1 cellular context compared by ENCODE assay signal in the genomic region with DNA sequence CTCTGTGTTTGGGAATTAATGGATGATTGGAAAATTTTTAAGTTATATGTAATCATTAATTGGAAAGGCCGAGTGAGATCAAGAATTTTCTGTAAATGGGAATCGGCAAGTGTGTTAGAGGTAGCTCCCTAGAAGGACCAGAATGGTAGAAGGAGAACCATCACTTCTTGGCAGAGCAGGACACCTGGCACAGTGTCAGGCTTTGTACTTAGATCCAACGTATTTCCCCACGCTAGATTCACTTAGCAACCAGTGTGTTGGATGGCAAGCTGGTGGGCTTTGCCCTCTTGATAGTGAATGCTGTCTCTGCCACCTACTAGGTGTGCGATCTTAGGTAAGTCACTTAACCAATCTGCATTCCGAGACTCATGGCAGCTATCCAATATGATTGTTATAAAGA.
TF ChIP-seq lines count a peak whose summit lies in the region.

No MANE protein-coding gene starts in this region.

TF ChIP-seq in IMR-90, 13 proteins besides CTCF, POLR2A, EP300 and RAD21:
- no peak for TF ChIP-seq MXI1 (IDR thresholded peaks at IDR 0.05; ENCODE audit: borderline replicate concordance, low read depth, low read length)
- TF ChIP-seq ELK1 (IDR thresholded peaks at IDR 0.05; ENCODE audit: borderline replicate concordance, low read depth, low read length): no peak
- TF ChIP-seq RFX5 (IDR thresholded peaks at IDR 0.05; ENCODE audit: low read depth, low read length): no peak
- TF ChIP-seq BHLHE40 (IDR thresholded peaks at IDR 0.05; ENCODE audit: low read depth, low read length): no peak
- no peak for TF ChIP-seq CEBPB (IDR thresholded peaks at IDR 0.05; ENCODE audit: low read depth, low read length)
- TF ChIP-seq NFE2L2 (IDR thresholded peaks at IDR 0.05; ENCODE audit: low read depth, low read length): no peak
- TF ChIP-seq MAFK (IDR thresholded peaks at IDR 0.05; ENCODE audit: low read depth, low read length): no peak
- TF ChIP-seq RCOR1 (IDR thresholded peaks at IDR 0.05; ENCODE audit: insufficient replicate concordance, low read length): no peak
- TF ChIP-seq USF2 (IDR thresholded peaks at IDR 0.05; ENCODE audit: low read depth, low read length): no peak
- no peak for TF ChIP-seq MAZ (IDR thresholded peaks at IDR 0.05; ENCODE audit: borderline replicate concordance, low read depth, low read length)
- no peak for TF ChIP-seq CHD1 (IDR thresholded peaks at IDR 0.05; ENCODE audit: low read depth, low read length)
- TF ChIP-seq FOS (IDR thresholded peaks at IDR 0.05; ENCODE audit: low read depth, low read length): no peak
- no peak for TF ChIP-seq SMC3 (IDR thresholded peaks at IDR 0.05; ENCODE audit: low read depth, low read length)
TF ChIP-seq in IMR-90: peak in this region for 0.
